ENCODE assay signal across 25 cellular contexts in the genomic region with DNA sequence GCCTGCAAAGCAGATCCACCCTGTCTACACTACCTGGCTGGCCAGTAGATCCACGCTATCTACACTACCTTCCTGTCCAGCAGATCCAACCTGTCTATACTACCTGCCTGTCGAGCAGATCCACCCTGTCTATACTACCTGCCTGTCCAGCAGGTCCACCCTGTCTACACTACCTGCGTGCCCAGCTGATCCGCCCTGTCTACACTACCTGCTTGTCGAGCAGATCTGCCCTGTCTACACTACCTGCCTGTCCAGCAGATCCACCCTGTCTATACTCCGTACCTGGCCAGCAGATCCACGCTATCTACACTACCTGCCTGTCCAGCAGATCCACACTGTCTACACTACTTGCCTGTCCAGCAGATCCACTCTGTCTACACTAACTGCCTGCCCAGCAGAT.
A peak's percentile ranks its signal among the peaks of the same experiment; 100 is the strongest.
DNase-seq lines count a peak whose midpoint lies in the region; ATAC-seq, FAIRE-seq and TF ChIP-seq lines count a peak whose summit lies in the region.
"Had no signal": no experiment of that assay in that cellular context is flagged by ENCODE, and none has a peak within 500 bp of the region (broad histone marks: within the 10 kb centered on the region; RNA-seq: fewer than 3 reads in every experiment).

No MANE protein-coding gene starts in this region.

- H3K4me2 ChIP-seq in IMR-90 (ENCODE audit: low read depth, low read length) (no peak overlapping the region), trophoblast cell (ENCODE audit: low read length) (no peak overlapping the region)
- H3K4me2 ChIP-seq: A549; BLaER1 treated with 17β-estradiol and CSF1 and Interleukin-3, amounts not matched to agents 10 nM and 100 nM had no signal

- no peak overlapping the region for H2BK12ac ChIP-seq in trophoblast cell (ENCODE audit: low read length)

- no peak overlapping the region; the same call in 1 of the 2 replicates for H2AK5ac ChIP-seq in IMR-90 (ENCODE audit: low read depth, low read length)
- no peak overlapping the region for H2AK5ac ChIP-seq in trophoblast cell (ENCODE audit: low read length)

- H3K36me3 ChIP-seq in IMR-90 (ENCODE audit: control insufficient read depth, insufficient read depth, low read length), result peaks cover 3% of the 10 kb centered on the region; the same call in 1 of the 2 replicates
- H3K36me3 ChIP-seq in effector memory CD4-positive, alpha-beta T cell (ENCODE audit: control insufficient read depth, insufficient read depth, low read length), result no peaks in the 10 kb centered on the region
- H3K36me3 ChIP-seq in trophoblast cell (ENCODE audit: control insufficient read depth in 1 of 2, insufficient read depth in 2 of 2, low read length in 2 of 2), result peaks cover 0 to 2% of the 10 kb centered on the region in 2 experiments
- H3K36me3 ChIP-seq: BE2C, HAP-1 had no signal

- WGBS in IMR-90 (ENCODE audit: extremely low coverage in 2 of 2, insufficient read length in 1 of 2), 2 experiments, result 93% methylated on average over 7 of the region's 7 CpGs; no CpG with 5 or more reads in 1 of the 2 experiments
- no CpG with 5 or more reads among the region's 7 CpGs for WGBS in trophoblast cell (ENCODE audit: extremely low coverage, insufficient coverage, insufficient read length)

- H3K27me3 Mint-ChIP-seq in osteocyte (ENCODE audit: unreplicated experiment), result no peaks in the 10 kb centered on the region
- H3K27me3 Mint-ChIP-seq: CD4-positive, alpha-beta T cell; CD8-positive, alpha-beta memory T cell had no signal

- no peak overlapping the region for H4K8ac ChIP-seq in IMR-90 (ENCODE audit: low read depth in 2 of 2, low read length in 2 of 2)
- H4K8ac ChIP-seq in trophoblast cell (ENCODE audit: low read depth, low read length), result no peak overlapping the region

- H3K18ac ChIP-seq in IMR-90 (ENCODE audit: low read depth, low read length) (no peak overlapping the region), trophoblast cell (ENCODE audit: low read length) (no peak overlapping the region)

- no peaks in the 10 kb centered on the region for H3K79me2 ChIP-seq in trophoblast cell (ENCODE audit: control insufficient read depth, insufficient read depth, low read length, poor library complexity)

- no peak for FAIRE-seq in GM19239 (lab: Jason Lieb, UNC)
- FAIRE-seq: A549, D721Med, GM12891, GM18507, H54 had no signal

- H3K79me1 ChIP-seq in IMR-90 (ENCODE audit: low read depth in 1 of 2, low read length in 2 of 2) (peaks cover 43 to 55% of the 10 kb centered on the region in 2 experiments), trophoblast cell (ENCODE audit: low read length) (no peaks in the 10 kb centered on the region)

- H2BK5ac ChIP-seq in IMR-90 (ENCODE audit: low read depth, low read length, poor library complexity, severe bottlenecking) (no peak overlapping the region), trophoblast cell (ENCODE audit: low read depth, low read length, poor library complexity) (no peak overlapping the region)

- no peak overlapping the region for H4K5ac ChIP-seq in IMR-90 (ENCODE audit: low read depth, low read length)

- BruUV-seq in IMR-90 (replicated peaks; lab: Mats Ljungman, UMichigan), result no TSS peak

- dilution Hi-C loops in IMR-90 (cut with HindIII; ENCODE audit: low sequenced_read_pairs, unreplicated experiment), result no loop called here

- H4K91ac ChIP-seq in IMR-90 (ENCODE audit: insufficient read depth, low read depth, low read length) (no peak overlapping the region), trophoblast cell (ENCODE audit: low read depth, low read length) (no peak overlapping the region)

- DNase-seq in IMR-90, result no peak
- no peak for DNase-seq in effector memory CD4-positive, alpha-beta T cell
- no peak for DNase-seq in trophoblast cell
- no peak for DNase-seq in osteocyte (ENCODE audit: extremely low spot score, unreplicated experiment)
- DNase-seq in GM19239 (ENCODE audit: insufficient read length, low spot score), result no peak
- no peak for DNase-seq in activated CD4-positive, CD25-positive, alpha-beta regulatory T cell treated with anti-CD3 and anti-CD28 coated beads, Interleukin-2, amount 50 U/mL, for 72 hours
- DNase-seq: 8988T; ACHN; AML-193; BE2C; CD4-positive, alpha-beta T cell; CD8-positive, alpha-beta memory T cell; DMS 273 treated with DMSO at 0.1 percent for 48 hours; DMS79; GF-D8; GOT3; HFFc6 had no signal

- intact Hi-C loops in IMR-90 (cut with micrococcal nuclease), result no loop called here

- H3K9me1 ChIP-seq in IMR-90 (ENCODE audit: insufficient read depth, low read length), result peaks cover 47% of the 10 kb centered on the region

- no peak overlapping the region for H3K56ac ChIP-seq in IMR-90 (ENCODE audit: extremely low read depth, insufficient read depth, low read length)

- no peak for TF ChIP-seq RAD21 in IMR-90 (IDR thresholded peaks at IDR 0.05; ENCODE audit: low read length)

- TF ChIP-seq POLR2A in IMR-90 (IDR thresholded peaks at IDR 0.05; ENCODE audit: low read depth, low read length), result no peak

- no peak overlapping the region for H3K9ac ChIP-seq in IMR-90 (ENCODE audit: low read depth, low read length)
- no peak overlapping the region for H3K9ac ChIP-seq in trophoblast cell (ENCODE audit: low read length)
- H3K9ac ChIP-seq: BLaER1 treated with 17β-estradiol and CSF1 and Interleukin-3, amounts not matched to agents 10 nM and 100 nM had no signal

- H3K14ac ChIP-seq in IMR-90 (replicated peaks; ENCODE audit: low read depth, low read length) (no peak overlapping the region), trophoblast cell (ENCODE audit: low read length) (no peak overlapping the region)

- TF ChIP-seq CTCF in IMR-90 (conservative IDR thresholded peaks at IDR 0.05; ENCODE audit: low read depth, low read length) (no peak), osteocyte (IDR thresholded peaks at IDR 0.05) (no peak)

- no peak overlapping the region for H4K12ac ChIP-seq in trophoblast cell (ENCODE audit: low read depth, low read length)

- peaks cover 8% of the 10 kb centered on the region for H3K4me1 Mint-ChIP-seq in osteocyte (ENCODE audit: unreplicated experiment)

- no peak overlapping the region for H3K27ac Mint-ChIP-seq in osteocyte (ENCODE audit: unreplicated experiment)
- H3K27ac Mint-ChIP-seq: CD14-positive monocyte; CD4-positive, alpha-beta T cell; CD8-positive, alpha-beta memory T cell; HFFc6 had no signal

- CTCF ChIA-PET in IMR-90 (lab: Yijun Ruan, JAX), result no interaction called here

- H3K4ac ChIP-seq in IMR-90 (ENCODE audit: low read depth, low read length) (peak overlapping the region; percentile 27; the same call in 1 of the 2 replicates), trophoblast cell (ENCODE audit: low read depth, low read length) (no peak overlapping the region)

- H3K4me1 ChIP-seq in IMR-90 (ENCODE audit: control insufficient read depth, insufficient read depth, low read length) (peaks cover 12% of the 10 kb centered on the region), trophoblast cell (ENCODE audit: control insufficient read depth in 1 of 2, insufficient read depth in 2 of 2, low read length in 2 of 2) (peaks cover 0 to 2% of the 10 kb centered on the region in 2 experiments)
- H3K4me1 ChIP-seq in effector memory CD4-positive, alpha-beta T cell (ENCODE audit: control insufficient read depth, insufficient read depth, low read length, poor library complexity, severe bottlenecking), result no peaks in the 10 kb centered on the region
- H3K4me1 ChIP-seq: BE2C, HAP-1 had no signal

- no peak for ATAC-seq in IMR-90 (ENCODE audit: low read depth)
- ATAC-seq: A549 had no signal

- no peak overlapping the region for H3K27ac ChIP-seq in IMR-90 (ENCODE audit: insufficient read depth, low read length)
- H3K27ac ChIP-seq in effector memory CD4-positive, alpha-beta T cell (ENCODE audit: insufficient read depth, low read length, poor library complexity, severe bottlenecking), result peak overlapping the region; percentile 7
- H3K27ac ChIP-seq in trophoblast cell (ENCODE audit: low read depth, low read length), result no peak overlapping the region
- H3K27ac ChIP-seq: A549; BLaER1 treated with 17β-estradiol and CSF1 and Interleukin-3, amounts not matched to agents 10 nM and 100 nM had no signal

- H3K27me3 ChIP-seq in IMR-90 (ENCODE audit: control insufficient read depth, insufficient read depth, low read length), result no peaks in the 10 kb centered on the region
- H3K27me3 ChIP-seq in effector memory CD4-positive, alpha-beta T cell (replicated peaks; ENCODE audit: control insufficient read depth, insufficient read depth, low read length, poor library complexity, severe bottlenecking), result no peaks in the 10 kb centered on the region
- H3K27me3 ChIP-seq in trophoblast cell (ENCODE audit: insufficient read depth, low read length), result no peaks in the 10 kb centered on the region
- H3K27me3 ChIP-seq: BE2C; BLaER1 treated with 17β-estradiol and CSF1 and Interleukin-3, amounts not matched to agents 10 nM and 100 nM had no signal

- H3K9me3 ChIP-seq in IMR-90 (ENCODE audit: control insufficient read depth, insufficient read depth, low read length) (no peaks in the 10 kb centered on the region), trophoblast cell (ENCODE audit: insufficient read depth, low read depth, low read length) (peaks cover 6% of the 10 kb centered on the region)
- H3K9me3 ChIP-seq in effector memory CD4-positive, alpha-beta T cell (ENCODE audit: control insufficient read depth, low read length), result no peaks in the 10 kb centered on the region
- H3K9me3 ChIP-seq: A549; BE2C; BLaER1 treated with 17β-estradiol and CSF1 and Interleukin-3, amounts not matched to agents 10 nM and 100 nM; HAP-1 had no signal

- in situ Hi-C loops in IMR-90 (cut with MboI; ENCODE audit: low sequenced_read_pairs), result no loop called here

- POLR2A ChIA-PET in IMR-90 (lab: Charles Lee; ENCODE audit: unreplicated experiment), result no interaction called here

- no peak overlapping the region for H2AK9ac ChIP-seq in IMR-90 (replicated peaks; ENCODE audit: low read depth, low read length, poor library complexity)

- no peak overlapping the region for H3K4me3 ChIP-seq in IMR-90 (ENCODE audit: insufficient read depth, low read depth, low read length)
- no peak overlapping the region for H3K4me3 ChIP-seq in effector memory CD4-positive, alpha-beta T cell (ENCODE audit: insufficient read depth, low read depth, low read length, poor library complexity, severe bottlenecking)
- peak overlapping the region; percentile 35 for H3K4me3 ChIP-seq in trophoblast cell (ENCODE audit: low read depth, low read length)
- H3K4me3 ChIP-seq: A549; BLaER1 treated with 17β-estradiol and CSF1 and Interleukin-3, amounts not matched to agents 10 nM and 100 nM; HAP-1 had no signal

- no peak overlapping the region for H3K4me3 Mint-ChIP-seq in osteocyte (ENCODE audit: unreplicated experiment)
- H3K4me3 Mint-ChIP-seq: CD14-positive monocyte; CD4-positive, alpha-beta T cell; CD8-positive, alpha-beta memory T cell; HFFc6 had no signal

- H4K20me1 ChIP-seq in IMR-90 (ENCODE audit: insufficient read depth, low read length), result peaks cover 36% of the 10 kb centered on the region

- no peaks in the 10 kb centered on the region for H3K9me3 Mint-ChIP-seq in osteocyte (ENCODE audit: unreplicated experiment)
- H3K9me3 Mint-ChIP-seq: CD14-positive monocyte; CD4-positive, alpha-beta T cell; CD8-positive, alpha-beta memory T cell; HFFc6 had no signal

- H3K36me3 Mint-ChIP-seq in osteocyte (ENCODE audit: unreplicated experiment), result no peaks in the 10 kb centered on the region

- H3K23ac ChIP-seq in IMR-90 (ENCODE audit: low read depth, low read length), result no peak overlapping the region
- no peak overlapping the region for H3K23ac ChIP-seq in trophoblast cell (ENCODE audit: low read length)

- H2BK120ac ChIP-seq in IMR-90 (ENCODE audit: low read depth, low read length) (no peak overlapping the region), trophoblast cell (ENCODE audit: insufficient read depth, low read length, poor library complexity) (no peak overlapping the region)

- H2BK15ac ChIP-seq in IMR-90 (ENCODE audit: low read depth, low read length), result no peak overlapping the region

- H2AFZ ChIP-seq in IMR-90 (replicated peaks; ENCODE audit: low read length, poor library complexity) (no peak overlapping the region), trophoblast cell (ENCODE audit: insufficient read depth, low read length, poor library complexity) (no peak overlapping the region)

- H2BK20ac ChIP-seq in IMR-90 (ENCODE audit: low read depth, low read length), result no peak overlapping the region
